ENCODE assay signal across 8 cellular contexts in genomic region chr1:63691672-63692425, GRCh38.
DNase-seq lines count a peak whose midpoint lies in the region; ATAC-seq and TF ChIP-seq lines count a peak whose summit lies in the region.

No MANE protein-coding gene starts in this region.

- H3K36me3 ChIP-seq in KMS-11 (ENCODE audit: insufficient read depth) (no peaks in the 10 kb centered on the region), OCI-LY3 (replicated peaks; ENCODE audit: low read depth, low read length) (no peaks in the 10 kb centered on the region), breast epithelium (no peaks in the 10 kb centered on the region)

- no peak for TF ChIP-seq POLR2A in breast epithelium (IDR thresholded peaks at IDR 0.05)

- TF ChIP-seq CTCF in KMS-11 (conservative IDR thresholded peaks at IDR 0.05; ENCODE audit: low read depth, low read length), result peak; percentile 79
- peak; percentile 78 for TF ChIP-seq CTCF in OCI-LY3 (IDR thresholded peaks at IDR 0.05; ENCODE audit: low read depth, low read length)
- TF ChIP-seq CTCF in breast epithelium (IDR thresholded peaks at IDR 0.05), result peak; percentile 48 to 80 (median 70)

- no peak overlapping the region for H3K4me3 ChIP-seq in KMS-11 (IDR thresholded peaks at IDR 0.05; ENCODE audit: insufficient read depth, low read depth, low read length)
- H3K4me3 ChIP-seq in OCI-LY3 (ENCODE audit: low read length), result no peak overlapping the region
- H3K4me3 ChIP-seq in breast epithelium, result no peak overlapping the region

- peak overlapping the region; percentile 18 for H2AFZ ChIP-seq in KMS-11 (ENCODE audit: low read depth)
- no peak overlapping the region for H2AFZ ChIP-seq in OCI-LY3 (ENCODE audit: low read depth, low read length)

- H3K27me3 ChIP-seq in KMS-11 (ENCODE audit: insufficient read depth, low read depth), result no peaks in the 10 kb centered on the region
- H3K27me3 ChIP-seq in OCI-LY3 (ENCODE audit: low read depth, low read length), result peaks cover 4% of the 10 kb centered on the region; the same call in 1 of the 2 replicates
- no peaks in the 10 kb centered on the region for H3K27me3 ChIP-seq in breast epithelium

- H3K4me1 ChIP-seq in KMS-11 (ENCODE audit: low read depth, poor library complexity, severe bottlenecking) (peaks cover 57% of the 10 kb centered on the region), OCI-LY3 (ENCODE audit: low read length) (peaks cover 30% of the 10 kb centered on the region), breast epithelium (no peaks in the 10 kb centered on the region)

- H3K4me2 ChIP-seq in KMS-11, result peak overlapping the region; percentile 86
- H3K4me2 ChIP-seq in OCI-LY3 (ENCODE audit: low read length), result no peak overlapping the region

- no peaks in the 10 kb centered on the region for H3K9me3 ChIP-seq in OCI-LY3 (ENCODE audit: insufficient read depth, low read length)
- H3K9me3 ChIP-seq in breast epithelium, result no peaks in the 10 kb centered on the region

- no peaks in the 10 kb centered on the region for H3K79me2 ChIP-seq in KMS-11 (ENCODE audit: insufficient read depth, low read depth)
- H3K79me2 ChIP-seq in OCI-LY3 (ENCODE audit: low read length), result no peaks in the 10 kb centered on the region

- H3K27ac ChIP-seq in KMS-11 (peak overlapping the region; percentile 43), OCI-LY3 (ENCODE audit: low read length) (no peak overlapping the region), breast epithelium (no peak overlapping the region)

- H4K20me1 ChIP-seq in KMS-11 (ENCODE audit: insufficient read depth) (no peaks in the 10 kb centered on the region), OCI-LY3 (ENCODE audit: insufficient read depth, low read length) (no peaks in the 10 kb centered on the region)

- H3K9ac ChIP-seq in KMS-11, result peak overlapping the region; percentile 17; the same call in 1 of the 2 replicates
- no peak overlapping the region for H3K9ac ChIP-seq in OCI-LY3 (ENCODE audit: low read length)

- DNase-seq in DMS114 treated with DMSO at 0.1 percent for 48 hours (lab: John Stamatoyannopoulos, UW; ENCODE audit: unreplicated experiment) (peak; percentile 71), breast epithelium (ENCODE audit: low spot score in 2 of 2) (peak in 1 of 2 donors; percentile 57), inferior parietal cortex (ENCODE audit: extremely low spot score) (peak; percentile 86)
- DNase-seq in stimulated activated CD4-positive, alpha-beta T cell treated with anti-CD3 and anti-CD28 coated beads, Interleukin-2, amount 100 ng/mL, for 48 hours, result peak; percentile 14 to 30

- peak; percentile 73 for ATAC-seq in GM19463 (IDR thresholded peaks at IDR 0.05; ENCODE audit: unreplicated experiment)
- no peak for ATAC-seq in GM18873 (IDR thresholded peaks at IDR 0.05; ENCODE audit: low FRiP score, unreplicated experiment)

- intact Hi-C loops in breast epithelium (cut with DNase I; ENCODE audit: low total_unique reads), result no loop called here
